Comparison of ENCODE assay signal across 18 cellular contexts in genomic region chr14:22479132-22479531, GRCh38.
DNase-seq lines count a peak whose midpoint lies in the region; ATAC-seq, FAIRE-seq and TF ChIP-seq lines count a peak whose summit lies in the region.
"Had no signal": no experiment of that assay in that cellular context is flagged by ENCODE, and none has a peak within 500 bp of the region (broad histone marks: within the 10 kb centered on the region; RNA-seq: fewer than 3 reads in every experiment).

No MANE protein-coding gene starts in this region.

- H3K36me3 Mint-ChIP-seq in activated CD4-positive, alpha-beta T cell treated with anti-CD3 and anti-CD28 coated beads, Interleukin-2, amount 10 ng/mL, durations not matched to agents 24 days and 14 days (ENCODE audit: low read depth) = peaks cover 21% of the 10 kb centered on the region
- peaks cover 2% of the 10 kb centered on the region for H3K36me3 Mint-ChIP-seq in activated T-helper 1 cell treated with anti-CD3 and anti-CD28 coated beads, Interleukin-12 subunit alpha, Interleukin-12 subunit beta, Interleukin-2, Interleukin-4 antibody, amounts not matched to agents 30 ng/mL and 10 ng/mL and 1 ng/mL, durations not matched to agents 14 hours and 24 hours and 36 hours (ENCODE audit: low read depth)
- H3K36me3 Mint-ChIP-seq in natural killer cell treated with Interleukin-12 subunit alpha and Interleukin-12 subunit beta and Interleukin-15 and Interleukin-18, amount 100 ng/mL, for 72 hours = peaks cover 6% of the 10 kb centered on the region

- H3K4me3 ChIP-seq in pancreas = no peak overlapping the region
- H3K4me3 ChIP-seq: A549, lung, sigmoid colon had no signal

- FAIRE-seq in GM12892 (lab: Jason Lieb, UNC) (no peak), pancreas (lab: Jason Lieb, UNC) (no peak)
- FAIRE-seq: A549 had no signal

- intact Hi-C loops in activated CD4-positive, alpha-beta T cell treated with anti-CD3 and anti-CD28 coated beads, Interleukin-2, amount 10 ng/mL, durations not matched to agents 24 days and 14 days (cut with micrococcal nuclease) = loop anchor here (5.0 kb wide), 1 partner anchor 162 kb away; no protein-coding TSS in a partner anchor
- intact Hi-C loops in activated T-helper 1 cell treated with anti-CD3 and anti-CD28 coated beads, Interleukin-12 subunit alpha, Interleukin-12 subunit beta, Interleukin-2, Interleukin-4 antibody, amounts not matched to agents 30 ng/mL and 10 ng/mL and 1 ng/mL, durations not matched to agents 14 hours and 24 hours and 36 hours (cut with micrococcal nuclease) = loop anchor here (5.0 kb wide), 1 partner anchor 92 kb away; no protein-coding TSS in a partner anchor
- intact Hi-C loops in pancreas (cut with DNase I) = loop anchor here in 1 of 3 donors (10.0 kb wide), 1 partner anchor 154 kb away; no protein-coding TSS in a partner anchor

- H3K4me3 Mint-ChIP-seq in activated CD4-positive, alpha-beta T cell treated with anti-CD3 and anti-CD28 coated beads, Interleukin-2, amount 10 ng/mL, durations not matched to agents 24 days and 14 days = peak overlapping the region; percentile 87
- H3K4me3 Mint-ChIP-seq in activated T-helper 1 cell treated with anti-CD3 and anti-CD28 coated beads, Interleukin-12 subunit alpha, Interleukin-12 subunit beta, Interleukin-2, Interleukin-4 antibody, amounts not matched to agents 30 ng/mL and 10 ng/mL and 1 ng/mL, durations not matched to agents 14 hours and 24 hours and 36 hours = peak overlapping the region; percentile 91
- peak overlapping the region; percentile 87 for H3K4me3 Mint-ChIP-seq in natural killer cell treated with Interleukin-12 subunit alpha and Interleukin-12 subunit beta and Interleukin-15 and Interleukin-18, amount 100 ng/mL, for 72 hours

- no peaks in the 10 kb centered on the region for H3K4me1 Mint-ChIP-seq in activated CD4-positive, alpha-beta T cell treated with anti-CD3 and anti-CD28 coated beads, Interleukin-2, amount 10 ng/mL, durations not matched to agents 24 days and 14 days
- H3K4me1 Mint-ChIP-seq in activated T-helper 1 cell treated with anti-CD3 and anti-CD28 coated beads, Interleukin-12 subunit alpha, Interleukin-12 subunit beta, Interleukin-2, Interleukin-4 antibody, amounts not matched to agents 30 ng/mL and 10 ng/mL and 1 ng/mL, durations not matched to agents 14 hours and 24 hours and 36 hours (ENCODE audit: low read depth) = no peaks in the 10 kb centered on the region
- H3K4me1 Mint-ChIP-seq in natural killer cell treated with Interleukin-12 subunit alpha and Interleukin-12 subunit beta and Interleukin-15 and Interleukin-18, amount 100 ng/mL, for 72 hours (ENCODE audit: low read depth in 2 of 2) = peaks cover 88 to 90% of the 10 kb centered on the region in 2 donors

- no peaks in the 10 kb centered on the region for H3K27me3 Mint-ChIP-seq in activated CD4-positive, alpha-beta T cell treated with anti-CD3 and anti-CD28 coated beads, Interleukin-2, amount 10 ng/mL, durations not matched to agents 24 days and 14 days
- no peaks in the 10 kb centered on the region for H3K27me3 Mint-ChIP-seq in activated T-helper 1 cell treated with anti-CD3 and anti-CD28 coated beads, Interleukin-12 subunit alpha, Interleukin-12 subunit beta, Interleukin-2, Interleukin-4 antibody, amounts not matched to agents 30 ng/mL and 10 ng/mL and 1 ng/mL, durations not matched to agents 14 hours and 24 hours and 36 hours (ENCODE audit: insufficient read depth)
- H3K27me3 Mint-ChIP-seq in natural killer cell treated with Interleukin-12 subunit alpha and Interleukin-12 subunit beta and Interleukin-15 and Interleukin-18, amount 100 ng/mL, for 72 hours = no peaks in the 10 kb centered on the region

- no peaks in the 10 kb centered on the region for H3K9me3 ChIP-seq in pancreas
- H3K9me3 ChIP-seq: A549, sigmoid colon had no signal

- no peaks in the 10 kb centered on the region for H3K9me3 Mint-ChIP-seq in activated CD4-positive, alpha-beta T cell treated with anti-CD3 and anti-CD28 coated beads, Interleukin-2, amount 10 ng/mL, durations not matched to agents 24 days and 14 days
- H3K9me3 Mint-ChIP-seq in activated T-helper 1 cell treated with anti-CD3 and anti-CD28 coated beads, Interleukin-12 subunit alpha, Interleukin-12 subunit beta, Interleukin-2, Interleukin-4 antibody, amounts not matched to agents 30 ng/mL and 10 ng/mL and 1 ng/mL, durations not matched to agents 14 hours and 24 hours and 36 hours = no peaks in the 10 kb centered on the region
- no peaks in the 10 kb centered on the region for H3K9me3 Mint-ChIP-seq in natural killer cell treated with Interleukin-12 subunit alpha and Interleukin-12 subunit beta and Interleukin-15 and Interleukin-18, amount 100 ng/mL, for 72 hours

- ATAC-seq in natural killer cell treated with Interleukin-12 subunit alpha and Interleukin-12 subunit beta and Interleukin-15 and Interleukin-18, amount 100 ng/mL, for 72 hours = no peak
- ATAC-seq in pancreas (no peak), HG02870 (IDR thresholded peaks at IDR 0.05; ENCODE audit: unreplicated experiment) (no peak)
- ATAC-seq: A549 had no signal

- 73 to 78% methylated on average over 6 of the region's 6 CpGs for WGBS in pancreas, 2 donors

- no peak overlapping the region for H3K27ac ChIP-seq in pancreas
- H3K27ac ChIP-seq: A549, brain microvascular endothelial cell, sigmoid colon had no signal

- no peaks in the 10 kb centered on the region for H3K4me1 ChIP-seq in pancreas
- H3K4me1 ChIP-seq: A549 had no signal

- DNase-seq in activated CD4-positive, alpha-beta T cell treated with anti-CD3 and anti-CD28 coated beads, Interleukin-2, amount 10 ng/mL, durations not matched to agents 24 days and 14 days = no peak
- DNase-seq in activated CD4-positive, alpha-beta T cell treated with anti-CD3 and anti-CD28 coated beads for 1 hour = no peak
- DNase-seq in GM12892 (ENCODE audit: insufficient read length) (no peak), pancreas (no peak), GOT3 (lab: John Stamatoyannopoulos, UW) (no peak)
- no peak for DNase-seq in activated T-helper 1 cell treated with anti-CD3 and anti-CD28 coated beads, Interleukin-12 subunit alpha, Interleukin-12 subunit beta, Interleukin-2, Interleukin-4 antibody, amounts not matched to agents 30 ng/mL and 10 ng/mL and 1 ng/mL, durations not matched to agents 14 hours and 24 hours and 36 hours (ENCODE audit: low spot score)
- DNase-seq in natural killer cell treated with Interleukin-12 subunit alpha and Interleukin-12 subunit beta and Interleukin-15 and Interleukin-18, amount 100 ng/mL, for 72 hours (ENCODE audit: low spot score) = no peak
- DNase-seq: brain microvascular endothelial cell; Calu3; effector CD4-positive, alpha-beta T cell; NCI-H2107; SHP77 treated with DMSO at 0.1 percent for 48 hours; sigmoid colon; stimulated activated CD4-positive, alpha-beta T cell treated with anti-CD3 and anti-CD28 coated beads, Interleukin-4, amount 100 ng/mL, for 4 hours; stimulated activated naive CD4-positive, alpha-beta T cell had no signal

- H3K27ac Mint-ChIP-seq in activated CD4-positive, alpha-beta T cell treated with anti-CD3 and anti-CD28 coated beads, Interleukin-2, amount 10 ng/mL, durations not matched to agents 24 days and 14 days = peak overlapping the region; percentile 84
- H3K27ac Mint-ChIP-seq in activated T-helper 1 cell treated with anti-CD3 and anti-CD28 coated beads, Interleukin-12 subunit alpha, Interleukin-12 subunit beta, Interleukin-2, Interleukin-4 antibody, amounts not matched to agents 30 ng/mL and 10 ng/mL and 1 ng/mL, durations not matched to agents 14 hours and 24 hours and 36 hours = peak overlapping the region; percentile 44
- peak overlapping the region; percentile 89 to 93 for H3K27ac Mint-ChIP-seq in natural killer cell treated with Interleukin-12 subunit alpha and Interleukin-12 subunit beta and Interleukin-15 and Interleukin-18, amount 100 ng/mL, for 72 hours

- no peaks in the 10 kb centered on the region for H3K27me3 ChIP-seq in pancreas
- H3K27me3 ChIP-seq: brain microvascular endothelial cell, sigmoid colon had no signal

- no peak for TF ChIP-seq CTCF in pancreas (IDR thresholded peaks at IDR 0.05)

- H3K36me3 ChIP-seq in pancreas = no peaks in the 10 kb centered on the region
- H3K36me3 ChIP-seq: brain microvascular endothelial cell, sigmoid colon had no signal

- 0 out of 2 replicates have a peak, but pooled peaks have one; percentile 31 for TF ChIP-seq POLR2A in GM12892 (IDR thresholded peaks at IDR 0.05; ENCODE audit: low read depth, low read length)
